In genomic region chr9:10000669-10001068, GRCh38 we compare ENCODE assay signal across 32 cellular contexts.
"Had no signal": no experiment of that assay in that cellular context is flagged by ENCODE, and none has a peak within 500 bp of the region (broad histone marks: within the 10 kb centered on the region; RNA-seq: fewer than 3 reads in every experiment).

No MANE protein-coding gene starts in this region.

- H3K9ac ChIP-seq: SK-N-SH had no signal

- ATAC-seq: activated CD8-positive, alpha-beta memory T cell treated with anti-CD3 and anti-CD28 coated beads, Interleukin-2, amount 10 ng/mL, durations not matched to agents 7 days and 5 days; PC-3 had no signal

- DNase-seq: activated B cell treated with CpG ODN at 0.5 μM for 24 hours; activated CD4-positive, alpha-beta memory T cell treated with anti-CD3 and anti-CD28 coated beads, Interleukin-2, amount 10 ng/mL, durations not matched to agents 7 days and 5 days; activated CD4-positive, alpha-beta T cell treated with anti-CD3 and anti-CD28 coated beads for 48 hours; activated CD4-positive, CD25-positive, alpha-beta regulatory T cell treated with anti-CD3 and anti-CD28 coated beads, Interleukin-2, amount 50 U/mL, for 72 hours; activated CD8-positive, alpha-beta memory T cell treated with anti-CD3 and anti-CD28 coated beads for 24 hours; activated CD8-positive, alpha-beta memory T cell treated with anti-CD3 and anti-CD28 coated beads, Interleukin-2, amount 10 ng/mL, durations not matched to agents 7 days and 5 days; activated CD8-positive, alpha-beta memory T cell treated with anti-CD3 and anti-CD28 coated beads, Interleukin-2, amount 50 U/mL, for 48 hours; activated effector memory CD4-positive, alpha-beta T cell treated with Interleukin-2 at 50 U/mL for 16 hours; activated naive CD4-positive, alpha-beta T cell treated with anti-CD3 and anti-CD28 coated beads, Interleukin-2, amount 10 ng/mL, durations not matched to agents 7 days and 5 days; activated T-cell treated with anti-CD3 and anti-CD28 coated beads, Interleukin-2, amount 50 U/mL, for 48 hours; amniotic stem cell; aorta; brain microvascular endothelial cell; central memory CD4-positive, alpha-beta T cell; NCI-H1048; NCI-H1105 treated with DMSO at 0.1 percent for 48 hours; NCI-H1436; NCI-H1694; NCI-H1930; NCI-H2081 treated with DMSO at 0.1 percent for 48 hours; NCI-H226; NCI-H446 treated with DMSO at 0.1 percent for 48 hours; NCI-H524; PC-3; Peyer's patch; RPMI8226; SHP77 treated with DMSO at 0.1 percent for 48 hours; SK-N-SH had no signal

- H3K27me3 ChIP-seq: brain microvascular endothelial cell, Peyer's patch, SJSA1 had no signal

- H3K9me3 Mint-ChIP-seq: activated B cell treated with CpG ODN at 0.5 μM for 24 hours; activated CD4-positive, alpha-beta memory T cell treated with anti-CD3 and anti-CD28 coated beads, Interleukin-2, amount 10 ng/mL, durations not matched to agents 7 days and 5 days; activated naive CD4-positive, alpha-beta T cell treated with anti-CD3 and anti-CD28 coated beads, Interleukin-2, amount 10 ng/mL, durations not matched to agents 7 days and 5 days; T-helper 1 cell treated with Interleukin-12 subunit alpha and Interleukin-12 subunit beta and Interleukin-4 antibody, amounts not matched to agents 30 μg/mL and 1 μg/mL, for 36 hours; T-helper 2 cell treated with Interferon-gamma antibody and Interleukin-4, amounts not matched to agents 5 μg/mL and 100 μg/mL, for 36 hours had no signal

- H3K9me2 ChIP-seq: SK-N-SH had no signal

- H3K9me3 ChIP-seq: Peyer's patch, SJSA1, SK-N-SH had no signal

- H3K27me3 Mint-ChIP-seq: activated B cell treated with CpG ODN at 0.5 μM for 24 hours; activated CD4-positive, alpha-beta memory T cell treated with anti-CD3 and anti-CD28 coated beads, Interleukin-2, amount 10 ng/mL, durations not matched to agents 7 days and 5 days; activated CD8-positive, alpha-beta memory T cell treated with anti-CD3 and anti-CD28 coated beads, Interleukin-2, amount 10 ng/mL, durations not matched to agents 7 days and 5 days; activated naive CD4-positive, alpha-beta T cell treated with anti-CD3 and anti-CD28 coated beads, Interleukin-2, amount 10 ng/mL, durations not matched to agents 7 days and 5 days; activated naive CD8-positive, alpha-beta T cell had no signal

- H3K4me1 ChIP-seq: Peyer's patch, SJSA1 had no signal

- H3K27ac ChIP-seq: brain microvascular endothelial cell, Peyer's patch, SJSA1 had no signal

- H3K4me3 Mint-ChIP-seq: activated B cell treated with CpG ODN at 0.5 μM for 24 hours; activated CD4-positive, alpha-beta memory T cell treated with anti-CD3 and anti-CD28 coated beads, Interleukin-2, amount 10 ng/mL, durations not matched to agents 7 days and 5 days; activated CD8-positive, alpha-beta memory T cell treated with anti-CD3 and anti-CD28 coated beads, Interleukin-2, amount 10 ng/mL, durations not matched to agents 7 days and 5 days; activated naive CD4-positive, alpha-beta T cell treated with anti-CD3 and anti-CD28 coated beads, Interleukin-2, amount 10 ng/mL, durations not matched to agents 7 days and 5 days; activated naive CD8-positive, alpha-beta T cell; T-helper 1 cell treated with Interleukin-12 subunit alpha and Interleukin-12 subunit beta and Interleukin-4 antibody, amounts not matched to agents 30 μg/mL and 1 μg/mL, for 36 hours; T-helper 2 cell treated with Interferon-gamma antibody and Interleukin-4, amounts not matched to agents 5 μg/mL and 100 μg/mL, for 36 hours had no signal

- H3K4me3 ChIP-seq: Peyer's patch, SJSA1 had no signal

- H3K4me1 Mint-ChIP-seq: activated CD4-positive, alpha-beta memory T cell treated with anti-CD3 and anti-CD28 coated beads, Interleukin-2, amount 10 ng/mL, durations not matched to agents 7 days and 5 days; activated CD8-positive, alpha-beta memory T cell treated with anti-CD3 and anti-CD28 coated beads, Interleukin-2, amount 10 ng/mL, durations not matched to agents 7 days and 5 days; activated naive CD4-positive, alpha-beta T cell treated with anti-CD3 and anti-CD28 coated beads, Interleukin-2, amount 10 ng/mL, durations not matched to agents 7 days and 5 days had no signal

- H3K36me3 Mint-ChIP-seq: activated CD8-positive, alpha-beta memory T cell treated with anti-CD3 and anti-CD28 coated beads, Interleukin-2, amount 10 ng/mL, durations not matched to agents 7 days and 5 days; activated naive CD4-positive, alpha-beta T cell treated with anti-CD3 and anti-CD28 coated beads, Interleukin-2, amount 10 ng/mL, durations not matched to agents 7 days and 5 days; activated naive CD8-positive, alpha-beta T cell had no signal

- H3K36me3 ChIP-seq: brain microvascular endothelial cell, Peyer's patch, SJSA1 had no signal

- H3K4me2 ChIP-seq: SK-N-SH had no signal

- H3K27ac Mint-ChIP-seq: activated B cell treated with CpG ODN at 0.5 μM for 24 hours; activated CD4-positive, alpha-beta memory T cell treated with anti-CD3 and anti-CD28 coated beads, Interleukin-2, amount 10 ng/mL, durations not matched to agents 7 days and 5 days; activated CD8-positive, alpha-beta memory T cell treated with anti-CD3 and anti-CD28 coated beads, Interleukin-2, amount 10 ng/mL, durations not matched to agents 7 days and 5 days; activated naive CD4-positive, alpha-beta T cell treated with anti-CD3 and anti-CD28 coated beads, Interleukin-2, amount 10 ng/mL, durations not matched to agents 7 days and 5 days; activated naive CD8-positive, alpha-beta T cell; T-helper 1 cell treated with Interleukin-12 subunit alpha and Interleukin-12 subunit beta and Interleukin-4 antibody, amounts not matched to agents 30 μg/mL and 1 μg/mL, for 36 hours; T-helper 2 cell treated with Interferon-gamma antibody and Interleukin-4, amounts not matched to agents 5 μg/mL and 100 μg/mL, for 36 hours had no signal
